26 cellular contexts compared by ENCODE assay signal in the genomic region with DNA sequence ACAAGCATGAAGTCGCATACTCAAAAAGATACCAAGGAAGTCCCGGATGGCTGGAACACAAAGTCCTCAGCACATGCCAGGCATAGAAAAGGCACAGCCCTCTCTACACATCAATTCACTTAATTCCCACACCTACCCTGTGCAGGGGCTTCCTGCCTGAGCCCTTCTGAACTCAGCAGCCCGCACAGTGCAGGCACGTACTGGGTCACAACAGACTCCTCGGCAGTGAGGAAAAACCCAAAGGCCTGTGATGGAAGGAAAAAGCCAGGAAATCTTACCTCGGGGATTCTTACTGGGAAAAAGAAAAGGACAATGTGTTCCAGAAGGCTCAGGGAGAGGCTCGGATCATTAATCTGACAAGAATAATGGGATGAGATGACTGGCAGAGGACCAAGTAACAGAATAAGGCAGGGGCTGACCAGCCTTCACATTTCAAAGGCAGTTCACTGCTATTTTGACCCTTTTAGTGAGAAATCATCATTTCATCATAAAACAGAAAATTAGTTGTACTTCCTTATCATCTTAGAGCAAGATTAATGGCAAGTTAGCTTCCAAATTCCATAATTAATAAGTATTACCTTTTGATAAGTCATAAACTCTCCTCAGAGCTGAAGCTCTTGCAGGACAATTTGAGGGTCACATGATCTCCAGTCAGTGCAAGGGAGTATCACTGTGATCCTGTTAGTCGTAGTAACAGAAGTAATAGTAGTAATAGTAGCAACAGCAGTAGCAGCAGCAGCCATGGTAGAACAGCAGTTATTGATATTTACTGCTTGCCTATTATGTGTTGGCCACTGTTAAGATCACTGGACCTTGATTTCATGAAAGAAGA.
"Had no signal": no experiment of that assay in that cellular context is flagged by ENCODE, and none has a peak within 500 bp of the region (broad histone marks: within the 10 kb centered on the region; RNA-seq: fewer than 3 reads in every experiment).

No MANE protein-coding gene starts in this region.

- H3K27me3 Mint-ChIP-seq: activated CD4-positive, alpha-beta T cell treated with anti-CD3 and anti-CD28 coated beads, Interleukin-2, amount 10 ng/mL, durations not matched to agents 7 days and 5 days; activated CD8-positive, alpha-beta memory T cell treated with anti-CD3 and anti-CD28 coated beads, Interleukin-2, amount 10 ng/mL, durations not matched to agents 7 days and 5 days; activated CD8-positive, alpha-beta T cell treated with anti-CD3 and anti-CD28 coated beads for 36 hours; activated naive CD4-positive, alpha-beta T cell treated with anti-CD3 and anti-CD28 coated beads, Interleukin-2, amount 50 U/mL, for 24 hours; naive thymus-derived CD4-positive, alpha-beta T cell; stimulated activated memory B cell treated with anti-CD40 and anti-IgM and Interleukin-4, amounts not matched to agents 10 μg/mL and 1 μg/mL and 100 μg/mL, for 72 hours; T-helper 17 cell; type B pancreatic cell had no signal

- H3K27ac Mint-ChIP-seq: activated CD4-positive, alpha-beta T cell treated with anti-CD3 and anti-CD28 coated beads, Interleukin-2, amount 10 ng/mL, durations not matched to agents 7 days and 5 days; activated CD8-positive, alpha-beta memory T cell treated with anti-CD3 and anti-CD28 coated beads, Interleukin-2, amount 10 ng/mL, durations not matched to agents 7 days and 5 days; activated CD8-positive, alpha-beta T cell treated with anti-CD3 and anti-CD28 coated beads for 36 hours; activated T-helper 1 cell treated with anti-CD3 and anti-CD28 coated beads, Interleukin-12 subunit alpha, Interleukin-12 subunit beta, Interleukin-2, Interleukin-4 antibody, amounts not matched to agents 30 ng/mL and 10 ng/mL and 1 ng/mL, durations not matched to agents 14 hours and 24 hours and 36 hours; naive thymus-derived CD4-positive, alpha-beta T cell; stimulated activated memory B cell treated with anti-CD40 and anti-IgM and Interleukin-4, amounts not matched to agents 10 μg/mL and 1 μg/mL and 100 μg/mL, for 72 hours; T-helper 17 cell; type B pancreatic cell had no signal

- H3K79me2 ChIP-seq: parathyroid adenoma had no signal

- H2AFZ ChIP-seq: parathyroid adenoma had no signal

- H3K4me3 ChIP-seq: ascending aorta, coronary artery, lung, right lobe of liver, thoracic aorta had no signal

- H3K9ac ChIP-seq: parathyroid adenoma had no signal

- H3K36me3 ChIP-seq: neutrophil, right lobe of liver had no signal

- DNase-seq: activated CD4-positive, CD25-positive, alpha-beta regulatory T cell treated with anti-CD3 and anti-CD28 coated beads, Interleukin-2, amount 50 U/mL, for 72 hours; activated CD8-positive, alpha-beta memory T cell treated with anti-CD3 and anti-CD28 coated beads, Interleukin-2, amount 10 ng/mL, durations not matched to agents 7 days and 5 days; activated gamma-delta T cell treated with Interleukin-2 at 50 U/mL for 16 hours; activated T-cell treated with anti-CD3 and anti-CD28 coated beads for 4 hours; central memory CD4-positive, alpha-beta T cell; left colon; right lobe of liver; small intestine; stimulated activated CD4-positive, alpha-beta T cell treated with anti-CD3 and anti-CD28 coated beads, Interleukin-15, amount 100 ng/mL, for 24 hours; T-helper 17 cell had no signal

- H3K9me3 ChIP-seq: ascending aorta, neutrophil, right lobe of liver, thoracic aorta had no signal

- H3K27ac ChIP-seq: ascending aorta, coronary artery, epithelial cell of prostate, neutrophil, parathyroid adenoma, right lobe of liver, thoracic aorta, VCaP had no signal

- ATAC-seq: activated CD8-positive, alpha-beta memory T cell treated with anti-CD3 and anti-CD28 coated beads, Interleukin-2, amount 10 ng/mL, durations not matched to agents 7 days and 5 days; naive thymus-derived CD4-positive, alpha-beta T cell; right lobe of liver; stimulated activated memory B cell treated with anti-CD40 and anti-IgM and Interleukin-4, amounts not matched to agents 10 μg/mL and 1 μg/mL and 100 μg/mL, for 72 hours had no signal

- FAIRE-seq: keratinocyte, small intestine had no signal

- H3K27me3 ChIP-seq: ascending aorta, neutrophil, right lobe of liver had no signal

- H3K4me3 Mint-ChIP-seq: activated CD4-positive, alpha-beta T cell treated with anti-CD3 and anti-CD28 coated beads, Interleukin-2, amount 10 ng/mL, durations not matched to agents 7 days and 5 days; activated CD8-positive, alpha-beta memory T cell treated with anti-CD3 and anti-CD28 coated beads, Interleukin-2, amount 10 ng/mL, durations not matched to agents 7 days and 5 days; activated CD8-positive, alpha-beta T cell treated with anti-CD3 and anti-CD28 coated beads for 36 hours; activated naive CD4-positive, alpha-beta T cell treated with anti-CD3 and anti-CD28 coated beads, Interleukin-2, amount 50 U/mL, for 24 hours; activated T-helper 1 cell treated with anti-CD3 and anti-CD28 coated beads, Interleukin-12 subunit alpha, Interleukin-12 subunit beta, Interleukin-2, Interleukin-4 antibody, amounts not matched to agents 30 ng/mL and 10 ng/mL and 1 ng/mL, durations not matched to agents 14 hours and 24 hours and 36 hours; naive thymus-derived CD4-positive, alpha-beta T cell; stimulated activated memory B cell treated with anti-CD40 and anti-IgM and Interleukin-4, amounts not matched to agents 10 μg/mL and 1 μg/mL and 100 μg/mL, for 72 hours; T-helper 17 cell; type B pancreatic cell had no signal

- H3K9me3 Mint-ChIP-seq: activated CD4-positive, alpha-beta T cell treated with anti-CD3 and anti-CD28 coated beads, Interleukin-2, amount 10 ng/mL, durations not matched to agents 7 days and 5 days; activated CD8-positive, alpha-beta T cell treated with anti-CD3 and anti-CD28 coated beads for 36 hours; activated naive CD4-positive, alpha-beta T cell treated with anti-CD3 and anti-CD28 coated beads, Interleukin-2, amount 50 U/mL, for 24 hours; activated T-helper 1 cell treated with anti-CD3 and anti-CD28 coated beads, Interleukin-12 subunit alpha, Interleukin-12 subunit beta, Interleukin-2, Interleukin-4 antibody, amounts not matched to agents 30 ng/mL and 10 ng/mL and 1 ng/mL, durations not matched to agents 14 hours and 24 hours and 36 hours; naive thymus-derived CD4-positive, alpha-beta T cell; stimulated activated memory B cell treated with anti-CD40 and anti-IgM and Interleukin-4, amounts not matched to agents 10 μg/mL and 1 μg/mL and 100 μg/mL, for 72 hours; type B pancreatic cell had no signal

- H3K4me1 ChIP-seq: ascending aorta, parathyroid adenoma, right lobe of liver had no signal
